Comparison of ENCODE assay signal across 19 cellular contexts in the genomic region with DNA sequence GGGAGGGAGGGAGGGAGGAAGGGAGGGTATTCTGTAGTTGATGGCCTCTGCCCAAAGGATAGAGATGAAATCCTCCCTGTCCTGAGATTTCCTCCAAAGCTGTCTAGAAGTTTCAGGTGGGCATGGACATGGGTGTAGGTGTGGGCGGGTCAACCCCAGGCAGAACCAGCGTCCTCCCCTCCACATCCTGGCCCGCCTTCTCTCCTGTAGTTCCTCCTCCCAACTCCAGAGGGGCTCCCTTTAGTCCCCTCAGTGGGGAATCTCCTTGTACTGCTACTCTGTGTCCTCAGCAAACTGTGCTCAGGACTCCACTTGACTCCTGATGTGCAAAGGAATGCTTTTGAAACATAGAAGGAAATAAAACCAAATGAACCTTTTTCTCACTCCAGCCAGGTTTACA.
DNase-seq lines count a peak whose midpoint lies in the region; ATAC-seq and TF ChIP-seq lines count a peak whose summit lies in the region.
"Had no signal": no experiment of that assay in that cellular context is flagged by ENCODE, and none has a peak within 500 bp of the region (broad histone marks: within the 10 kb centered on the region; RNA-seq: fewer than 3 reads in every experiment).

No MANE protein-coding gene starts in this region.

- H3K9me3 ChIP-seq in HCT116 (ENCODE audit: control insufficient read depth in 1 of 2, insufficient read depth in 1 of 2, low read depth in 1 of 2, low read length in 2 of 2): no peaks in the 10 kb centered on the region
- no peaks in the 10 kb centered on the region for H3K9me3 ChIP-seq in spleen
- H3K9me3 ChIP-seq: BLaER1, SJSA1 had no signal

- H3K9ac ChIP-seq in HCT116 (ENCODE audit: low read length): no peak overlapping the region
- H3K9ac ChIP-seq: BLaER1 had no signal

- no peaks in the 10 kb centered on the region for H3F3A ChIP-seq in GM23338 (replicated peaks; ENCODE audit: low read depth)

- intact Hi-C loops in HCT116 (cut with micrococcal nuclease): no loop called here
- intact Hi-C loops in spleen (cut with DNase I; ENCODE audit: low total_unique reads): no loop called here

- H3K27me3 Mint-ChIP-seq in GM23338 (ENCODE audit: insufficient read depth, low read depth, poor library complexity): peaks cover 1% of the 10 kb centered on the region
- no peaks in the 10 kb centered on the region for H3K27me3 Mint-ChIP-seq in glutamatergic neuron (ENCODE audit: unreplicated experiment)
- no peaks in the 10 kb centered on the region for H3K27me3 Mint-ChIP-seq in stimulated activated memory B cell treated with anti-CD40 and anti-IgM and Interleukin-4, amounts not matched to agents 10 μg/mL and 1 μg/mL and 100 μg/mL, for 72 hours

- POLR2A ChIA-PET in HCT116 (lab: Charles Lee): no interaction called here

- H3K4me1 Mint-ChIP-seq in GM23338: peaks cover 12% of the 10 kb centered on the region
- peaks cover 2% of the 10 kb centered on the region for H3K4me1 Mint-ChIP-seq in glutamatergic neuron (ENCODE audit: low read depth, unreplicated experiment)
- H3K4me1 Mint-ChIP-seq in stimulated activated memory B cell treated with anti-CD40 and anti-IgM and Interleukin-4, amounts not matched to agents 10 μg/mL and 1 μg/mL and 100 μg/mL, for 72 hours: peaks cover 39% of the 10 kb centered on the region

- no peaks in the 10 kb centered on the region for H3K9me3 Mint-ChIP-seq in GM23338
- peaks cover 1% of the 10 kb centered on the region for H3K9me3 Mint-ChIP-seq in glutamatergic neuron (ENCODE audit: unreplicated experiment)
- peaks cover 3% of the 10 kb centered on the region for H3K9me3 Mint-ChIP-seq in stimulated activated memory B cell treated with anti-CD40 and anti-IgM and Interleukin-4, amounts not matched to agents 10 μg/mL and 1 μg/mL and 100 μg/mL, for 72 hours
- H3K9me3 Mint-ChIP-seq: CD4-positive, alpha-beta T cell had no signal

- RAD21 ChIA-PET in HCT116 (lab: Charles Lee; ENCODE audit: low non-redundant PET in 1 of 2, low total read pairs in 2 of 2, uncharacterized antibody in 2 of 2, unreplicated experiment in 2 of 2): no interaction called here

- H3K27ac ChIP-seq in GM23338 (ENCODE audit: low read depth) (no peak overlapping the region), HCT116 (ENCODE audit: low read depth, low read length) (no peak overlapping the region), spleen (no peak overlapping the region)
- H3K27ac ChIP-seq: BLaER1, SJSA1 had no signal

- H3K36me3 Mint-ChIP-seq in GM23338 (ENCODE audit: low read depth) (0 out of 3 replicates have a peak, but pooled peaks cover 4% of the 10 kb centered on the region), glutamatergic neuron (ENCODE audit: unreplicated experiment) (no peaks in the 10 kb centered on the region)
- no peaks in the 10 kb centered on the region for H3K36me3 Mint-ChIP-seq in stimulated activated memory B cell treated with anti-CD40 and anti-IgM and Interleukin-4, amounts not matched to agents 10 μg/mL and 1 μg/mL and 100 μg/mL, for 72 hours

- DNase-seq in GM23338 (ENCODE audit: low spot score) (peak; percentile 66), HCT116 (ENCODE audit: low read depth, low spot score) (no peak), glutamatergic neuron (no peak), NCI-H1436 (lab: John Stamatoyannopoulos, UW) (no peak), spleen (no peak)
- DNase-seq: CD4-positive, alpha-beta T cell; HCEC 1CT; KBM-7; MV-4-11; NCI-H1105; NCI-H146; NCI-H1930; NCI-H2107; NCI-H774; Right ventricle myocardium superior had no signal

- CTCF ChIA-PET in HCT116 (lab: Charles Lee): no interaction called here

- H3K36me3 ChIP-seq in GM23338 (ENCODE audit: insufficient read depth): no peaks in the 10 kb centered on the region
- no peaks in the 10 kb centered on the region for H3K36me3 ChIP-seq in HCT116 (ENCODE audit: control insufficient read depth in 1 of 2, insufficient read depth in 2 of 2, low read length in 2 of 2)
- no peaks in the 10 kb centered on the region for H3K36me3 ChIP-seq in spleen
- H3K36me3 ChIP-seq: BLaER1, SJSA1 had no signal

- peaks cover 11% of the 10 kb centered on the region for H3K4me1 ChIP-seq in GM23338 (ENCODE audit: insufficient read depth)
- peaks cover 3 to 9% of the 10 kb centered on the region in 2 experiments; a peak in 2 of 4 replicates for H3K4me1 ChIP-seq in HCT116 (ENCODE audit: control insufficient read depth in 1 of 2, insufficient read depth in 2 of 2, low read length in 2 of 2)
- no peaks in the 10 kb centered on the region for H3K4me1 ChIP-seq in spleen
- H3K4me1 ChIP-seq: BLaER1, SJSA1 had no signal

- no TSS peak for BruUV-seq in HCT116 (replicated peaks; lab: Mats Ljungman, UMichigan)

- TF ChIP-seq CTCF in GM23338 (conservative IDR thresholded peaks at IDR 0.05; ENCODE audit: low read depth in 2 of 2): peak in 1 of 2 experiments; percentile 25; a peak in 2 of 4 replicates
- peak in 2 of 3 experiments; percentile 10 to 11; a peak in 1 of 6 replicates for TF ChIP-seq CTCF in HCT116 (IDR thresholded peaks at IDR 0.05 in 2 of 3, conservative IDR thresholded peaks at IDR 0.05 in 1 of 3; ENCODE audit: borderline replicate concordance in 1 of 3, insufficient read depth in 1 of 3, low read depth in 2 of 3, low read length in 2 of 3)
- no peak for TF ChIP-seq CTCF in glutamatergic neuron (IDR thresholded peaks at IDR 0.05; ENCODE audit: partially characterized antibody, unreplicated experiment)
- no peak for TF ChIP-seq CTCF in spleen (IDR thresholded peaks at IDR 0.05 in 8 of 11, conservative IDR thresholded peaks at IDR 0.05 in 3 of 11)

- TF ChIP-seq POLR2A in HCT116 (IDR thresholded peaks at IDR 0.05; ENCODE audit: borderline replicate concordance, extremely low read depth, insufficient read depth, insufficient read length) (no peak), spleen (IDR thresholded peaks at IDR 0.05) (no peak)

- H3K9me2 ChIP-seq in GM23338 (ENCODE audit: insufficient read depth): no peaks in the 10 kb centered on the region; the same call in 1 of the 2 replicates
- no peaks in the 10 kb centered on the region for H3K9me2 ChIP-seq in HCT116 (ENCODE audit: insufficient read depth)

- H3K4me2 ChIP-seq in GM23338 (no peak overlapping the region), HCT116 (ENCODE audit: low read length) (peak overlapping the region; percentile 28; the same call in 1 of the 2 replicates)
- H3K4me2 ChIP-seq: BLaER1 had no signal

- H3K27me3 ChIP-seq in GM23338 (ENCODE audit: insufficient read depth) (no peaks in the 10 kb centered on the region), HCT116 (ENCODE audit: insufficient read depth, low read length) (no peaks in the 10 kb centered on the region), spleen (replicated peaks in 1 of 7) (peaks cover 0 to 5% (median 0%) of the 10 kb centered on the region in 7 donors)
- H3K27me3 ChIP-seq: BLaER1 had no signal

- H2AFZ ChIP-seq in GM23338 (peak overlapping the region; percentile 72; the same call in 1 of the 2 replicates), HCT116 (ENCODE audit: low read depth, low read length, poor library complexity, severe bottlenecking) (peak overlapping the region; percentile 26)

- H3K27ac Mint-ChIP-seq in GM23338 (no peak overlapping the region), glutamatergic neuron (ENCODE audit: unreplicated experiment) (peak overlapping the region; percentile 6)
- peak overlapping the region; percentile 19 for H3K27ac Mint-ChIP-seq in stimulated activated memory B cell treated with anti-CD40 and anti-IgM and Interleukin-4, amounts not matched to agents 10 μg/mL and 1 μg/mL and 100 μg/mL, for 72 hours
- H3K27ac Mint-ChIP-seq: CD4-positive, alpha-beta T cell had no signal

- H3K4me3 ChIP-seq in GM23338 (no peak overlapping the region), HCT116 (replicated peaks in 1 of 2; ENCODE audit: low read depth in 1 of 2, low read length in 2 of 2) (no peak overlapping the region), spleen (no peak overlapping the region)
- H3K4me3 ChIP-seq: BLaER1, SJSA1 had no signal

- H3K79me2 ChIP-seq in GM23338 (replicated peaks; ENCODE audit: insufficient read depth): no peaks in the 10 kb centered on the region
- no peaks in the 10 kb centered on the region for H3K79me2 ChIP-seq in HCT116 (ENCODE audit: insufficient read depth, low read length)

- H3K4me3 Mint-ChIP-seq in GM23338 (no peak overlapping the region), glutamatergic neuron (ENCODE audit: unreplicated experiment) (no peak overlapping the region)
- H3K4me3 Mint-ChIP-seq in stimulated activated memory B cell treated with anti-CD40 and anti-IgM and Interleukin-4, amounts not matched to agents 10 μg/mL and 1 μg/mL and 100 μg/mL, for 72 hours: no peak overlapping the region
- H3K4me3 Mint-ChIP-seq: CD4-positive, alpha-beta T cell had no signal

- 61 to 83% (median 81%) methylated on average over 3 of the region's 3 CpGs for WGBS in spleen, 5 donors

- no peak for TF ChIP-seq RAD21 in HCT116 (IDR thresholded peaks at IDR 0.05; ENCODE audit: low read depth)

- ATAC-seq in GM23338 (peak; percentile 94), HCT116 (peak; percentile 82), HG03139 (IDR thresholded peaks at IDR 0.05; ENCODE audit: unreplicated experiment) (no peak)
- no peak for ATAC-seq in stimulated activated memory B cell treated with anti-CD40 and anti-IgM and Interleukin-4, amounts not matched to agents 10 μg/mL and 1 μg/mL and 100 μg/mL, for 72 hours

- H4K20me1 ChIP-seq in GM23338 (replicated peaks; ENCODE audit: insufficient read depth) (no peaks in the 10 kb centered on the region), HCT116 (ENCODE audit: insufficient read depth) (no peaks in the 10 kb centered on the region)
- H4K20me1 ChIP-seq: BLaER1 had no signal

TF ChIP-seq in GM23338, 12 proteins besides CTCF, POLR2A, EP300 and RAD21 (continues in another document):
- TF ChIP-seq EZH2 (IDR thresholded peaks at IDR 0.05; ENCODE audit: low read depth, unreplicated experiment) (no peak), CREB1 (CRISPR knock-in tag; IDR thresholded peaks at IDR 0.05; ENCODE audit: low read depth) (no peak), EZH2phosphoT487 (IDR thresholded peaks at IDR 0.05; ENCODE audit: unreplicated experiment) (no peak), NANOG (IDR thresholded peaks at IDR 0.05; ENCODE audit: borderline replicate concordance) (no peak), STAT1 (IDR thresholded peaks at IDR 0.05; ENCODE audit: unreplicated experiment) (no peak), ZNF114 (CRISPR knock-in tag; IDR thresholded peaks at IDR 0.05) (no peak), ZNF331 (CRISPR knock-in tag; IDR thresholded peaks at IDR 0.05; ENCODE audit: low read depth) (no peak), JUNB (IDR thresholded peaks at IDR 0.05; ENCODE audit: unreplicated experiment) (no peak)

TF ChIP-seq in HCT116, 20 proteins besides CTCF, POLR2A, EP300 and RAD21 (continues in another document):
- TF ChIP-seq, protein P1, sequence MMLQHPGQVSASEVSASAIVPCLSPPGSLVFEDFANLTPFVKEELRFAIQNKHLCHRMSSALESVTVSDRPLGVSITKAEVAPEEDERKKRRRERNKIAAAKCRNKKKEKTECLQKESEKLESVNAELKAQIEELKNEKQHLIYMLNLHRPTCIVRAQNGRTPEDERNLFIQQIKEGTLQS (IDR thresholded peaks at IDR 0.05): no peak
- TF ChIP-seq CEBPB (IDR thresholded peaks at IDR 0.05; ENCODE audit: low read depth): no peak
- no peak for TF ChIP-seq SIN3A (IDR thresholded peaks at IDR 0.05; ENCODE audit: low read depth)
- TF ChIP-seq, protein P2, sequence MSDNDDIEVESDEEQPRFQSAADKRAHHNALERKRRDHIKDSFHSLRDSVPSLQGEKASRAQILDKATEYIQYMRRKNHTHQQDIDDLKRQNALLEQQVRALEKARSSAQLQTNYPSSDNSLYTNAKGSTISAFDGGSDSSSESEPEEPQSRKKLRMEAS (IDR thresholded peaks at IDR 0.05): no peak

Comparison
In these comparisons a context has a peak if more than half of its experiments do, and no peak if none do; other contexts are left out.
1. ATAC-seq: peak in GM23338 (single experiment) and HCT116 (single experiment); none in stimulated activated memory B cell treated with anti-CD40 and anti-IgM and Interleukin-4, amounts not matched to agents 10 μg/mL and 1 μg/mL and 100 μg/mL, for 72 hours (single experiment) and HG03139 (single experiment).
2. CTCF ChIP-seq: peak in HCT116 (2 of 3); none in glutamatergic neuron (single experiment) and spleen (0 of 11).